8 cellular contexts compared by ENCODE assay signal in genomic region chr2:105373895-105374401, GRCh38. TPM values are rescaled to one million over a fixed set of nuclear protein-coding genes. Genes with fewer than 3 reads are reported as not detected.
DNase-seq lines count a peak whose midpoint lies in the region; ATAC-seq and TF ChIP-seq lines count a peak whose summit lies in the region.

No MANE protein-coding gene starts in this region.

- H3K4me1 ChIP-seq in left ventricle myocardium inferior = peaks cover 94% of the 10 kb centered on the region

- ATAC-seq in GM21390 (IDR thresholded peaks at IDR 0.05; ENCODE audit: unreplicated experiment) (peak; percentile 88), HG03571 (IDR thresholded peaks at IDR 0.05; ENCODE audit: unreplicated experiment) (peak; percentile 42)

- H3K4me3 ChIP-seq in left ventricle myocardium inferior (no peak overlapping the region), MG63 (no peak overlapping the region)

- peak overlapping the region; percentile 85 for H3K27ac ChIP-seq in left ventricle myocardium inferior (replicated peaks)

- H3K9me3 ChIP-seq in left ventricle myocardium inferior (replicated peaks) = no peaks in the 10 kb centered on the region
- no peaks in the 10 kb centered on the region for H3K9me3 ChIP-seq in MG63

- in situ Hi-C loops in GM13976 (cut with MboI; ENCODE audit: low sequenced_read_pairs, unreplicated experiment) = no loop called here

- peak; percentile 79 for DNase-seq in GM13976 (ENCODE audit: low spot score)
- DNase-seq in left ventricle myocardium inferior = no peak
- no peak for DNase-seq in MG63
- no peak for DNase-seq in COLO829 (ENCODE audit: low spot score)
- no peak for DNase-seq in NOMO-1 treated with DMSO at 0.1 percent for 48 hours (lab: John Stamatoyannopoulos, UW; ENCODE audit: unreplicated experiment)
- DNase-seq in NCI-H748 treated with DMSO at 0.1 percent for 48 hours (lab: John Stamatoyannopoulos, UW) = no peak

- TF ChIP-seq CTCF in GM13976 (IDR thresholded peaks at IDR 0.05; ENCODE audit: borderline replicate concordance, control extremely low read depth, extremely low read depth, insufficient read depth, missing control alignments) = no peak
- TF ChIP-seq CTCF in left ventricle myocardium inferior (IDR thresholded peaks at IDR 0.05; ENCODE audit: borderline replicate concordance) = no peak

- peaks cover 31% of the 10 kb centered on the region for H3K36me3 ChIP-seq in left ventricle myocardium inferior
- peaks cover 100% of the 10 kb centered on the region for H3K36me3 ChIP-seq in MG63

- H3K27me3 ChIP-seq in left ventricle myocardium inferior (ENCODE audit: low read depth) (no peaks in the 10 kb centered on the region), MG63 (no peaks in the 10 kb centered on the region)

- intact Hi-C loops in left ventricle myocardium inferior (cut with micrococcal nuclease) = no loop called here

RNA-seq across cellular contexts. Expression of gene FHL2, which starts 24.9 kb away (rescaled TPM):
- total RNA-seq in left ventricle myocardium inferior = 2,742 TPM
- total RNA-seq in MG63 (2014; rRNA removed; shearing (Covaris generic); ENCODE audit: low replicate concordance) = 166 and 245 TPM in 2 replicates

RNA-seq across cellular contexts. Expression of gene C2orf49, which starts 36.6 kb away (rescaled TPM):
- total RNA-seq in left ventricle myocardium inferior = 22.7 TPM
- total RNA-seq in MG63 (2014; rRNA removed; shearing (Covaris generic); ENCODE audit: low replicate concordance) = 12.2 and 16.7 TPM in 2 replicates

RNA-seq across cellular contexts. Expression of gene TGFBRAP1, which starts 44.4 kb away (rescaled TPM):
- 9.7 TPM for total RNA-seq in left ventricle myocardium inferior
- total RNA-seq in MG63 (2014; rRNA removed; shearing (Covaris generic); ENCODE audit: low replicate concordance) = 15.7 and 17.2 TPM in 2 replicates

Comparison
In these comparisons a context has a peak if more than half of its experiments do, and no peak if none do; other contexts are left out.
1. RNA of gene FHL2, which starts 24.9 kb away (total RNA-seq): 2,742 TPM in left ventricle myocardium inferior (single experiment); 166 to 245 TPM in MG63; every median in the first group is over 10 times any median in the second.